ENCODE assay signal across 19 cellular contexts in genomic region chr6:141472123-141472522, GRCh38.
"Had no signal": no experiment of that assay in that cellular context is flagged by ENCODE, and none has a peak within 500 bp of the region (broad histone marks: within the 10 kb centered on the region; RNA-seq: fewer than 3 reads in every experiment).

No MANE protein-coding gene starts in this region.

- H3K36me3 ChIP-seq: lower lobe of right lung, spleen, tibial artery had no signal

- H3K4me3 Mint-ChIP-seq: activated B cell treated with CpG ODN at 0.5 μM for 24 hours; activated CD4-positive, alpha-beta memory T cell treated with anti-CD3 and anti-CD28 coated beads, Interleukin-2, amount 10 ng/mL, durations not matched to agents 7 days and 5 days; activated CD8-positive, alpha-beta memory T cell treated with anti-CD3 and anti-CD28 coated beads, Interleukin-2, amount 10 ng/mL, durations not matched to agents 7 days and 5 days; activated naive CD4-positive, alpha-beta T cell treated with anti-CD3 and anti-CD28 coated beads for 36 hours; brain; T-helper 2 cell treated with Interferon-gamma antibody and Interleukin-4, amounts not matched to agents 5 μg/mL and 100 μg/mL, for 36 hours had no signal

- H3K27me3 Mint-ChIP-seq: activated B cell treated with CpG ODN at 0.5 μM for 24 hours; activated CD4-positive, alpha-beta memory T cell treated with anti-CD3 and anti-CD28 coated beads, Interleukin-2, amount 10 ng/mL, durations not matched to agents 7 days and 5 days; activated CD8-positive, alpha-beta memory T cell treated with anti-CD3 and anti-CD28 coated beads, Interleukin-2, amount 10 ng/mL, durations not matched to agents 7 days and 5 days; brain; naive B cell had no signal

- FAIRE-seq: islet of Langerhans had no signal

- H3K4me1 ChIP-seq: lower lobe of right lung, spleen had no signal

- DNase-seq: activated B cell treated with CpG ODN at 0.5 μM for 24 hours; activated CD4-positive, alpha-beta memory T cell treated with anti-CD3 and anti-CD28 coated beads, Interleukin-2, amount 10 ng/mL, durations not matched to agents 7 days and 5 days; activated CD4-positive, alpha-beta T cell treated with anti-CD3 and anti-CD28 coated beads for 48 hours; activated CD8-positive, alpha-beta memory T cell treated with anti-CD3 and anti-CD28 coated beads, Interleukin-2, amount 10 ng/mL, durations not matched to agents 7 days and 5 days; activated naive CD4-positive, alpha-beta T cell treated with anti-CD3 and anti-CD28 coated beads for 36 hours; caudate nucleus; dorsolateral prefrontal cortex; left colon; lower lobe of right lung; naive B cell; nucleus accumbens; spleen; stimulated activated CD8-positive, alpha-beta memory T cell treated with anti-CD3 and anti-CD28 coated beads, Interleukin-4, amount 100 ng/mL, for 48 hours; stimulated activated naive CD8-positive, alpha-beta T cell treated with anti-CD3 and anti-CD28 coated beads, Interleukin-15, Interleukin-2, amounts not matched to agents 100 U/mL and 50 U/mL, for 24 hours; substantia nigra; tibial artery had no signal

- H3K9me3 ChIP-seq: lower lobe of right lung, spleen, tibial artery had no signal

- H3K9me3 Mint-ChIP-seq: activated B cell treated with CpG ODN at 0.5 μM for 24 hours; activated naive CD4-positive, alpha-beta T cell treated with anti-CD3 and anti-CD28 coated beads for 36 hours; naive B cell had no signal

- H3K36me3 Mint-ChIP-seq: activated CD8-positive, alpha-beta memory T cell treated with anti-CD3 and anti-CD28 coated beads, Interleukin-2, amount 10 ng/mL, durations not matched to agents 7 days and 5 days; brain; naive B cell had no signal

- H3K4me3 ChIP-seq: dorsolateral prefrontal cortex, lower lobe of right lung, spleen, tibial artery had no signal

- ATAC-seq: activated CD8-positive, alpha-beta memory T cell treated with anti-CD3 and anti-CD28 coated beads, Interleukin-2, amount 10 ng/mL, durations not matched to agents 7 days and 5 days; left colon; lower lobe of right lung had no signal

- H3K27me3 ChIP-seq: dorsolateral prefrontal cortex, spleen, tibial artery had no signal

- H3K4me1 Mint-ChIP-seq: activated B cell treated with CpG ODN at 0.5 μM for 24 hours had no signal

- H3K27ac Mint-ChIP-seq: activated B cell treated with CpG ODN at 0.5 μM for 24 hours; activated CD4-positive, alpha-beta memory T cell treated with anti-CD3 and anti-CD28 coated beads, Interleukin-2, amount 10 ng/mL, durations not matched to agents 7 days and 5 days; activated CD8-positive, alpha-beta memory T cell treated with anti-CD3 and anti-CD28 coated beads, Interleukin-2, amount 10 ng/mL, durations not matched to agents 7 days and 5 days; activated naive CD4-positive, alpha-beta T cell treated with anti-CD3 and anti-CD28 coated beads for 36 hours; naive B cell; T-helper 2 cell treated with Interferon-gamma antibody and Interleukin-4, amounts not matched to agents 5 μg/mL and 100 μg/mL, for 36 hours had no signal

- H3K27ac ChIP-seq: dorsolateral prefrontal cortex, lower lobe of right lung, spleen, tibial artery had no signal
